Comparison of ENCODE assay signal across 8 cellular contexts in genomic region chr11:76380977-76381719, GRCh38. TPM values are rescaled to one million over a fixed set of nuclear protein-coding genes. Genes with fewer than 3 reads are reported as not detected.
DNase-seq lines count a peak whose midpoint lies in the region; ATAC-seq and TF ChIP-seq lines count a peak whose summit lies in the region.

TSS of gene GVQW3 (plus strand) at chr11:76381323. CDS start at chr11:76381829, 506 bp downstream.
TSS of gene THAP12 (minus strand) at chr11:76381132. CDS start at chr11:76380836, 296 bp downstream.

- peak within 1 kb of the TSS; percentile 92 to 98 (median 96) for H3K4me3 Mint-ChIP-seq in CD8-positive, alpha-beta memory T cell
- peak within 1 kb of the TSS; percentile 87 for H3K4me3 Mint-ChIP-seq in activated CD4-positive, alpha-beta memory T cell treated with anti-CD3 and anti-CD28 coated beads for 36 hours

- H3K36me3 Mint-ChIP-seq in CD8-positive, alpha-beta memory T cell, result peaks cover 0 to 16% (median 7%) of the 10 kb centered on the region in 3 donors
- H3K36me3 Mint-ChIP-seq in activated CD4-positive, alpha-beta memory T cell treated with anti-CD3 and anti-CD28 coated beads for 36 hours, result peaks cover 4% of the 10 kb centered on the region

- peak; percentile 94 to 99 (median 98) for DNase-seq in CD8-positive, alpha-beta memory T cell
- DNase-seq in NCI-H774 (lab: John Stamatoyannopoulos, UW) (peak; percentile 99), ecto neural progenitor cell (ENCODE audit: low spot score) (peak; percentile 98), lung (ENCODE audit: low spot score) (peak; percentile 98)
- peak; percentile 98 for DNase-seq in activated CD4-positive, alpha-beta memory T cell treated with anti-CD3 and anti-CD28 coated beads for 36 hours
- DNase-seq in stimulated activated CD4-positive, alpha-beta T cell treated with anti-CD3 and anti-CD28 coated beads, TNF-alpha, amount 100 ng/mL, for 24 hours (ENCODE audit: low read depth in 3 of 3), result peak; percentile 93 to 96 (median 94)

- POLR2A ChIA-PET in CD8-positive, alpha-beta memory T cell (lab: Charles Lee), result no interaction called here
- POLR2A ChIA-PET in activated CD4-positive, alpha-beta memory T cell treated with anti-CD3 and anti-CD28 coated beads for 36 hours (lab: Charles Lee), result interaction anchor here (1.1 to 1.6 kb wide), 3 partner anchors 9 to 62 kb away, joined by 3 to 4 read pairs (median 3); no protein-coding TSS in a partner anchor

- peaks cover 0 to 2% of the 10 kb centered on the region in 2 donors for H3K27me3 Mint-ChIP-seq in CD8-positive, alpha-beta memory T cell
- H3K27me3 Mint-ChIP-seq in activated CD4-positive, alpha-beta memory T cell treated with anti-CD3 and anti-CD28 coated beads for 36 hours, result no peaks in the 10 kb centered on the region

- H3K27me3 ChIP-seq in CD8-positive, alpha-beta memory T cell (ENCODE audit: insufficient read depth, low read length, poor library complexity, severe bottlenecking), result no peaks in the 10 kb centered on the region
- H3K27me3 ChIP-seq in lung (ENCODE audit: control insufficient read depth, insufficient read depth), result no peaks in the 10 kb centered on the region

- H3K4me1 Mint-ChIP-seq in CD8-positive, alpha-beta memory T cell, result peaks cover 60 to 68% (median 67%) of the 10 kb centered on the region in 3 donors
- H3K4me1 Mint-ChIP-seq in activated CD4-positive, alpha-beta memory T cell treated with anti-CD3 and anti-CD28 coated beads for 36 hours (ENCODE audit: low read depth), result peaks cover 57% of the 10 kb centered on the region

- peaks cover 35% of the 10 kb centered on the region for H3K4me1 ChIP-seq in CD8-positive, alpha-beta memory T cell (ENCODE audit: insufficient read depth, low read length)
- H3K4me1 ChIP-seq in lung (ENCODE audit: control insufficient read depth in 2 of 2, insufficient read depth in 2 of 2, low read length in 2 of 2), result peaks cover 8 to 11% of the 10 kb centered on the region in 2 donors

- CTCF ChIA-PET in CD8-positive, alpha-beta memory T cell (lab: Charles Lee), result no interaction called here
- CTCF ChIA-PET in activated CD4-positive, alpha-beta memory T cell treated with anti-CD3 and anti-CD28 coated beads for 36 hours (lab: Charles Lee), result interaction anchor here (1.1 to 1.5 kb wide), 2 partner anchors 62 to 173 kb away, joined by 3 read pairs; no protein-coding TSS in a partner anchor

- H3K36me3 ChIP-seq in CD8-positive, alpha-beta memory T cell (ENCODE audit: insufficient read depth, low read length), result no peaks in the 10 kb centered on the region
- no peaks in the 10 kb centered on the region for H3K36me3 ChIP-seq in lung (ENCODE audit: control insufficient read depth in 2 of 2, insufficient read depth in 2 of 2, low read length in 2 of 2)

- 0 to 1% methylated on average over 31 to 69 of the region's 69 CpGs for WGBS in lung, 2 donors

- intact Hi-C loops in activated CD4-positive, alpha-beta memory T cell treated with anti-CD3 and anti-CD28 coated beads for 36 hours (cut with micrococcal nuclease), result loop anchor here (1.0 to 5.0 kb wide), 5 partner anchors 10 to 566 kb away; partner anchors contain the start of gene UVRAG

- H3K27ac Mint-ChIP-seq in CD8-positive, alpha-beta memory T cell, result peak within 1 kb of the TSS; percentile 82 to 98 (median 96)
- H3K27ac Mint-ChIP-seq in activated CD4-positive, alpha-beta memory T cell treated with anti-CD3 and anti-CD28 coated beads for 36 hours, result peak within 1 kb of the TSS; percentile 89

- no peaks in the 10 kb centered on the region for H3K9me3 Mint-ChIP-seq in CD8-positive, alpha-beta memory T cell
- no peaks in the 10 kb centered on the region for H3K9me3 Mint-ChIP-seq in activated CD4-positive, alpha-beta memory T cell treated with anti-CD3 and anti-CD28 coated beads for 36 hours

- TF ChIP-seq CTCF in lung (IDR thresholded peaks at IDR 0.05; ENCODE audit: control extremely low read depth, extremely low read depth), result no peak

- ATAC-seq in GM19452 (IDR thresholded peaks at IDR 0.05; ENCODE audit: unreplicated experiment) (peak; percentile 71), HG03575 (IDR thresholded peaks at IDR 0.05; ENCODE audit: extremely low read depth, insufficient number of reproducible peaks, low FRiP score, unreplicated experiment) (peak; percentile 29), lung (ENCODE audit: insufficient read depth, low FRiP score) (peak; percentile 97)

- H3K9me3 ChIP-seq in CD8-positive, alpha-beta memory T cell (ENCODE audit: low read length), result no peaks in the 10 kb centered on the region
- H3K9me3 ChIP-seq in lung (ENCODE audit: control insufficient read depth in 2 of 2, insufficient read depth in 1 of 2, low read length in 1 of 2), result no peaks in the 10 kb centered on the region

- peak within 1 kb of the TSS; percentile 97 for H3K4me3 ChIP-seq in CD8-positive, alpha-beta memory T cell (ENCODE audit: low read length)
- H3K4me3 ChIP-seq in lung, result peak within 1 kb of the TSS; percentile 90

- peak within 1 kb of the TSS; percentile 69 for H3K27ac ChIP-seq in CD8-positive, alpha-beta memory T cell (ENCODE audit: low read depth, low read length)
- H3K27ac ChIP-seq in lung (ENCODE audit: low read depth in 1 of 2, low read length in 1 of 2), result peak within 1 kb of the TSS; percentile 81 to 94

RNA-seq across cellular contexts. Expression of gene GVQW3, which starts in this region (rescaled TPM):
- total RNA-seq in CD8-positive, alpha-beta memory T cell, result 1 to 10 TPM; 2.5 TPM
- 1.0 TPM for polyA plus RNA-seq in CD8-positive, alpha-beta memory T cell
- 1 to 10 TPM; 2.3 to 3.3 TPM for total RNA-seq in activated CD4-positive, alpha-beta memory T cell treated with anti-CD3 and anti-CD28 coated beads for 36 hours
- 1 to 10 TPM; 2.4 to 7.0 TPM for total RNA-seq in lung
- under 1 TPM; 0.53 to 0.77 TPM for polyA plus RNA-seq in lung

RNA-seq across cellular contexts. Expression of gene THAP12, which starts in this region (rescaled TPM):
- 10 to 100 TPM; 73.4 to 74.2 TPM for total RNA-seq in CD8-positive, alpha-beta memory T cell
- polyA plus RNA-seq in CD8-positive, alpha-beta memory T cell, result 77.8 TPM
- 10 to 100 TPM; 46.2 to 49.2 TPM for total RNA-seq in activated CD4-positive, alpha-beta memory T cell treated with anti-CD3 and anti-CD28 coated beads for 36 hours
- total RNA-seq in lung, result 10 to 100 TPM; 34.6 to 43.4 TPM
- 10 to 100 TPM; 18.5 to 22.3 TPM for polyA plus RNA-seq in lung

Comparison
In these comparisons a context has a peak if more than half of its experiments do, and no peak if none do; other contexts are left out.
1. Peak in every context shown above with its lines: DNase-seq, ATAC-seq, H3K4me3 ChIP-seq and H3K27ac ChIP-seq.
2. ATAC-seq: peak in every context shown above with its lines; median percentile 97 in lung; 71 in GM19452; 29 in HG03575.